ENCODE assay signal across 17 cellular contexts in the genomic region with DNA sequence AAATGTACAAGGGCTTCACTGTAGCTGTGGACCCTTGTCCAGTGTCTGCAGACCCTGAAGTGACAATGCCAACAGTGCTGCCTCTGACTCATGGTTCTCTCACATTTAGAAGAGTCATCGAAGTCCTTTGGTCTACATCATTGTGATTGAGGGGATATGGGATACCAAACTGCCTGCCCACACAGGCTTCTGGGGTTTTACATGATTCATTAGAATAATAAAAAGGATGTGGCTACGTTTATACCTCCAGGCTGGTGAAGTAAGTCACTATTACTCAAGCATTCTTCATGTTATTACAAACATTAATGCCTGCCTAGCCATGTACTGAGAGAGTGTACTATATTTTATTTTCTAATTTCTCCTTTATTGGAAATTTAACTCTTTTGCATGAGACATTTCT.
A peak's percentile ranks its signal among the peaks of the same experiment; 100 is the strongest.
DNase-seq lines count a peak whose midpoint lies in the region; TF ChIP-seq lines count a peak whose summit lies in the region.
"Had no signal": no experiment of that assay in that cellular context is flagged by ENCODE, and none has a peak within 500 bp of the region (broad histone marks: within the 10 kb centered on the region; RNA-seq: fewer than 3 reads in every experiment).

No MANE protein-coding gene starts in this region.

- no peaks in the 10 kb centered on the region for H3K36me3 ChIP-seq in SJSA1
- H3K36me3 ChIP-seq: HAP-1, right atrium auricular region had no signal

- intact Hi-C loops in head of caudate nucleus (cut with DNase I) = no loop called here

- no peaks in the 10 kb centered on the region for H3K27me3 ChIP-seq in SJSA1 (replicated peaks)
- H3K27me3 ChIP-seq: right atrium auricular region had no signal

- DNase-seq in ELR (ENCODE audit: low read depth) (peak; percentile 82), SJSA1 (ENCODE audit: low read depth in 1 of 2, low spot score in 2 of 2) (peak; percentile 69 to 77), epithelial cell of proximal tubule (ENCODE audit: low read depth) (peak; percentile 33), osteocyte (ENCODE audit: extremely low spot score, unreplicated experiment) (no peak), glutamatergic neuron (no peak), head of caudate nucleus (no peak), occipital lobe (lab: John Stamatoyannopoulos, UW) (no peak)
- DNase-seq in activated CD4-positive, alpha-beta T cell treated with anti-CD3 and anti-CD28 coated beads for 48 hours = no peak
- DNase-seq: activated naive CD4-positive, alpha-beta T cell; CD8-positive, alpha-beta T cell; foreskin melanocyte; GF-D8; islet precursor cell; stimulated activated naive CD8-positive, alpha-beta T cell treated with anti-CD3 and anti-CD28 coated beads, Interleukin-15, Interleukin-2, amounts not matched to agents 100 U/mL and 50 U/mL, for 24 hours had no signal

- no peak overlapping the region for H3K4me3 Mint-ChIP-seq in osteocyte (ENCODE audit: unreplicated experiment)
- no peak overlapping the region for H3K4me3 Mint-ChIP-seq in glutamatergic neuron (ENCODE audit: unreplicated experiment)
- H3K4me3 Mint-ChIP-seq: CD8-positive, alpha-beta T cell had no signal

- H3K9me3 Mint-ChIP-seq in osteocyte (ENCODE audit: unreplicated experiment) (peaks cover 6% of the 10 kb centered on the region), glutamatergic neuron (ENCODE audit: unreplicated experiment) (peaks cover 2% of the 10 kb centered on the region)

- no peak overlapping the region for H3K4me3 ChIP-seq in SJSA1
- no peak overlapping the region for H3K4me3 ChIP-seq in epithelial cell of proximal tubule (ENCODE audit: low read depth, low read length)
- H3K4me3 ChIP-seq: coronary artery, HAP-1, right atrium auricular region had no signal

- H3K27ac ChIP-seq in SJSA1 = peak overlapping the region; percentile 61
- H3K27ac ChIP-seq: coronary artery, right atrium auricular region had no signal

- H3K27ac Mint-ChIP-seq in osteocyte (ENCODE audit: unreplicated experiment) (peak overlapping the region; percentile 24), glutamatergic neuron (ENCODE audit: unreplicated experiment) (no peak overlapping the region)
- H3K27ac Mint-ChIP-seq: CD8-positive, alpha-beta T cell had no signal

- peaks cover 20% of the 10 kb centered on the region for H3K4me1 ChIP-seq in SJSA1 (replicated peaks)
- H3K4me1 ChIP-seq: HAP-1, right atrium auricular region had no signal

- no peak for TF ChIP-seq CTCF in epithelial cell of proximal tubule (conservative IDR thresholded peaks at IDR 0.05; ENCODE audit: low read depth, low read length)
- TF ChIP-seq CTCF in osteocyte (IDR thresholded peaks at IDR 0.05) = no peak
- TF ChIP-seq CTCF in glutamatergic neuron (IDR thresholded peaks at IDR 0.05; ENCODE audit: partially characterized antibody, unreplicated experiment) = no peak

- H3K4me1 Mint-ChIP-seq in osteocyte (ENCODE audit: unreplicated experiment) = peaks cover 19% of the 10 kb centered on the region
- H3K4me1 Mint-ChIP-seq in glutamatergic neuron (ENCODE audit: low read depth, unreplicated experiment) = no peaks in the 10 kb centered on the region

- H3K27me3 Mint-ChIP-seq in osteocyte (ENCODE audit: unreplicated experiment) = no peaks in the 10 kb centered on the region
- H3K27me3 Mint-ChIP-seq in glutamatergic neuron (ENCODE audit: unreplicated experiment) = peaks cover 2% of the 10 kb centered on the region

- H3K9me3 ChIP-seq in SJSA1 (replicated peaks) = no peaks in the 10 kb centered on the region
- H3K9me3 ChIP-seq: HAP-1 had no signal

- no peaks in the 10 kb centered on the region for H3K36me3 Mint-ChIP-seq in osteocyte (ENCODE audit: unreplicated experiment)
- no peaks in the 10 kb centered on the region for H3K36me3 Mint-ChIP-seq in glutamatergic neuron (ENCODE audit: unreplicated experiment)
- H3K36me3 Mint-ChIP-seq: CD8-positive, alpha-beta T cell had no signal

Comparison
In these comparisons a context has a peak if more than half of its experiments do, and no peak if none do; other contexts are left out.
1. DNase-seq: peak in ELR (single experiment), SJSA1 (2 of 2) and epithelial cell of proximal tubule (single experiment); none in osteocyte (single experiment), glutamatergic neuron (single experiment), head of caudate nucleus (0 of 42), activated CD4-positive, alpha-beta T cell treated with anti-CD3 and anti-CD28 coated beads for 48 hours (single experiment) and occipital lobe (single experiment).